24 cellular contexts compared by ENCODE assay signal in genomic region chr4:71355971-71356370, GRCh38.
"Had no signal": no experiment of that assay in that cellular context is flagged by ENCODE, and none has a peak within 500 bp of the region (broad histone marks: within the 10 kb centered on the region; RNA-seq: fewer than 3 reads in every experiment).

No MANE protein-coding gene starts in this region.

- H3K4me3 Mint-ChIP-seq: stimulated activated memory B cell treated with anti-CD40 and anti-IgM and Interleukin-4, amounts not matched to agents 10 μg/mL and 1 μg/mL and 100 μg/mL, for 72 hours; stimulated activated naive B cell treated with anti-CD40 and anti-IgM and Interleukin-4, amounts not matched to agents 10 μg/mL and 1 μg/mL and 100 μg/mL, for 72 hours; stimulated activated naive CD8-positive, alpha-beta T cell treated with anti-CD3 and anti-CD28 coated beads, Interleukin-15, amount 100 ng/mL, for 72 hours; stimulated activated naive CD8-positive, alpha-beta T cell treated with anti-CD3 and anti-CD28 coated beads, Interleukin-15, Interleukin-2, amounts not matched to agents 100 ng/mL and 50 ng/mL, for 24 hours; type B pancreatic cell had no signal

- H3K36me3 Mint-ChIP-seq: stimulated activated memory B cell treated with anti-CD40 and anti-IgM and Interleukin-4, amounts not matched to agents 10 μg/mL and 1 μg/mL and 100 μg/mL, for 72 hours; stimulated activated naive B cell treated with anti-CD40 and anti-IgM and Interleukin-4, amounts not matched to agents 10 μg/mL and 1 μg/mL and 100 μg/mL, for 72 hours had no signal

- ATAC-seq: stimulated activated memory B cell treated with anti-CD40 and anti-IgM and Interleukin-4, amounts not matched to agents 10 μg/mL and 1 μg/mL and 100 μg/mL, for 72 hours; stimulated activated naive B cell treated with anti-CD40 and anti-IgM and Interleukin-4, amounts not matched to agents 10 μg/mL and 1 μg/mL and 100 μg/mL, for 72 hours; stimulated activated naive CD8-positive, alpha-beta T cell treated with anti-CD3 and anti-CD28 coated beads, Interleukin-15, amount 100 ng/mL, for 72 hours; stimulated activated naive CD8-positive, alpha-beta T cell treated with anti-CD3 and anti-CD28 coated beads, Interleukin-15, Interleukin-2, amounts not matched to agents 100 U/mL and 50 U/mL, for 24 hours; upper lobe of right lung had no signal

- H3K9me3 Mint-ChIP-seq: stimulated activated memory B cell treated with anti-CD40 and anti-IgM and Interleukin-4, amounts not matched to agents 10 μg/mL and 1 μg/mL and 100 μg/mL, for 72 hours; stimulated activated naive B cell treated with anti-CD40 and anti-IgM and Interleukin-4, amounts not matched to agents 10 μg/mL and 1 μg/mL and 100 μg/mL, for 72 hours; stimulated activated naive CD8-positive, alpha-beta T cell treated with anti-CD3 and anti-CD28 coated beads, Interleukin-15, amount 100 ng/mL, for 72 hours; stimulated activated naive CD8-positive, alpha-beta T cell treated with anti-CD3 and anti-CD28 coated beads, Interleukin-15, Interleukin-2, amounts not matched to agents 100 ng/mL and 50 ng/mL, for 24 hours had no signal

- H3K4me1 Mint-ChIP-seq: stimulated activated memory B cell treated with anti-CD40 and anti-IgM and Interleukin-4, amounts not matched to agents 10 μg/mL and 1 μg/mL and 100 μg/mL, for 72 hours; stimulated activated naive B cell treated with anti-CD40 and anti-IgM and Interleukin-4, amounts not matched to agents 10 μg/mL and 1 μg/mL and 100 μg/mL, for 72 hours; stimulated activated naive CD8-positive, alpha-beta T cell treated with anti-CD3 and anti-CD28 coated beads, Interleukin-15, amount 100 ng/mL, for 72 hours had no signal

- H3K27me3 Mint-ChIP-seq: stimulated activated naive CD8-positive, alpha-beta T cell treated with anti-CD3 and anti-CD28 coated beads, Interleukin-15, amount 100 ng/mL, for 72 hours; stimulated activated naive CD8-positive, alpha-beta T cell treated with anti-CD3 and anti-CD28 coated beads, Interleukin-15, Interleukin-2, amounts not matched to agents 100 ng/mL and 50 ng/mL, for 24 hours; type B pancreatic cell had no signal

- H3K27ac Mint-ChIP-seq: stimulated activated memory B cell treated with anti-CD40 and anti-IgM and Interleukin-4, amounts not matched to agents 10 μg/mL and 1 μg/mL and 100 μg/mL, for 72 hours; stimulated activated naive B cell treated with anti-CD40 and anti-IgM and Interleukin-4, amounts not matched to agents 10 μg/mL and 1 μg/mL and 100 μg/mL, for 72 hours; stimulated activated naive CD8-positive, alpha-beta T cell treated with anti-CD3 and anti-CD28 coated beads, Interleukin-15, amount 100 ng/mL, for 72 hours; stimulated activated naive CD8-positive, alpha-beta T cell treated with anti-CD3 and anti-CD28 coated beads, Interleukin-15, Interleukin-2, amounts not matched to agents 100 ng/mL and 50 ng/mL, for 24 hours; type B pancreatic cell had no signal

- DNase-seq: stimulated activated CD4-positive, alpha-beta T cell treated with anti-CD3 and anti-CD28 coated beads, Interleukin-2, amount 100 ng/mL, for 48 hours; stimulated activated CD4-positive, alpha-beta T cell treated with anti-CD3 and anti-CD28 coated beads, Interleukin-4, amount 100 ng/mL, for 1 hour; stimulated activated CD4-positive, alpha-beta T cell treated with anti-CD3 and anti-CD28 coated beads, Interleukin-4, amount 100 ng/mL, for 24 hours; stimulated activated CD4-positive, alpha-beta T cell treated with anti-CD3 and anti-CD28 coated beads, Interleukin-4, amount 100 ng/mL, for 4 hours; stimulated activated CD8-positive, alpha-beta memory T cell treated with anti-CD3 and anti-CD28 coated beads, Interleukin-4, amount 100 ng/mL, for 48 hours; stimulated activated naive B cell treated with anti-CD40 and anti-IgM and Interleukin-4, amounts not matched to agents 10 μg/mL and 1 μg/mL and 100 μg/mL, for 72 hours; stimulated activated naive CD4-positive, alpha-beta T cell; stimulated activated naive CD4-positive, alpha-beta T cell treated with Interleukin-2 at 50 U/mL for 16 hours; stimulated activated naive CD8-positive, alpha-beta T cell treated with anti-CD3 and anti-CD28 coated beads, Interleukin-15, amount 100 ng/mL, for 72 hours; stimulated activated naive CD8-positive, alpha-beta T cell treated with anti-CD3 and anti-CD28 coated beads, Interleukin-15, Interleukin-2, amounts not matched to agents 100 U/mL and 50 U/mL, for 24 hours; stomach; substantia nigra; testis; thyroid gland; tibial artery; transverse colon; trophoblast cell; upper lobe of left lung; upper lobe of right lung; uterus had no signal

- FAIRE-seq: urothelium cell line had no signal
